ENCODE assay signal across 20 cellular contexts in genomic region chr3:103181175-103181574, GRCh38.
DNase-seq lines count a peak whose midpoint lies in the region; ATAC-seq and TF ChIP-seq lines count a peak whose summit lies in the region.
"Had no signal": no experiment of that assay in that cellular context is flagged by ENCODE, and none has a peak within 500 bp of the region (broad histone marks: within the 10 kb centered on the region; RNA-seq: fewer than 3 reads in every experiment).

No MANE protein-coding gene starts in this region.

- H3K4me1 Mint-ChIP-seq in naive thymus-derived CD8-positive, alpha-beta T cell: no peaks in the 10 kb centered on the region

- no peaks in the 10 kb centered on the region for H3K36me3 Mint-ChIP-seq in naive thymus-derived CD8-positive, alpha-beta T cell
- H3K36me3 Mint-ChIP-seq: CD8-positive, alpha-beta T cell had no signal

- TF ChIP-seq POLR2A in HCT116 (IDR thresholded peaks at IDR 0.05; ENCODE audit: borderline replicate concordance, extremely low read depth, insufficient read depth, insufficient read length): no peak

- H3K27me3 Mint-ChIP-seq in naive thymus-derived CD8-positive, alpha-beta T cell: no peaks in the 10 kb centered on the region

- RAD21 ChIA-PET in HCT116 (lab: Charles Lee; ENCODE audit: low non-redundant PET in 1 of 2, low total read pairs in 2 of 2, uncharacterized antibody in 2 of 2, unreplicated experiment in 2 of 2): no interaction called here

- BruUV-seq in HCT116 (replicated peaks; lab: Mats Ljungman, UMichigan): no TSS peak

- H3K27me3 ChIP-seq in HCT116 (ENCODE audit: insufficient read depth, low read length) (no peaks in the 10 kb centered on the region), RWPE2 (ENCODE audit: insufficient read depth, poor library complexity, severe bottlenecking) (no peaks in the 10 kb centered on the region)
- H3K27me3 ChIP-seq: BE2C had no signal

- no peak overlapping the region for H3K9ac ChIP-seq in HCT116 (ENCODE audit: low read length)

- intact Hi-C loops in HCT116 (cut with micrococcal nuclease): no loop called here

- H3K4me1 ChIP-seq in HCT116 (ENCODE audit: control insufficient read depth in 1 of 2, insufficient read depth in 2 of 2, low read length in 2 of 2) (0 out of 4 replicates have a peak, but pooled peaks cover 0 to 5% of the 10 kb centered on the region in 2 experiments), RWPE2 (ENCODE audit: insufficient read depth, poor library complexity, severe bottlenecking) (peaks cover 3% of the 10 kb centered on the region)
- H3K4me1 ChIP-seq: A549, BE2C, HAP-1 had no signal

- no peak overlapping the region for H3K4me3 Mint-ChIP-seq in naive thymus-derived CD8-positive, alpha-beta T cell
- H3K4me3 Mint-ChIP-seq: CD8-positive, alpha-beta T cell; HFFc6 had no signal

- H3K79me2 ChIP-seq in HCT116 (ENCODE audit: insufficient read depth, low read length): no peaks in the 10 kb centered on the region

- no peaks in the 10 kb centered on the region for H4K20me1 ChIP-seq in HCT116 (ENCODE audit: insufficient read depth)

- peak overlapping the region; percentile 4; the same call in 1 of the 2 replicates for H3K4me2 ChIP-seq in HCT116 (ENCODE audit: low read length)
- H3K4me2 ChIP-seq: A549 had no signal

- peaks cover 1 to 45% (median 11%) of the 10 kb centered on the region in 9 donors for H3K9me3 Mint-ChIP-seq in naive thymus-derived CD8-positive, alpha-beta T cell

- H3K9me3 ChIP-seq in HCT116 (ENCODE audit: control insufficient read depth in 1 of 2, insufficient read depth in 1 of 2, low read depth in 1 of 2, low read length in 2 of 2) (no peaks in the 10 kb centered on the region), RWPE2 (ENCODE audit: severe bottlenecking) (no peaks in the 10 kb centered on the region)
- H3K9me3 ChIP-seq: A549, BE2C, HAP-1 had no signal

- H3K36me3 ChIP-seq in HCT116 (ENCODE audit: control insufficient read depth in 1 of 2, insufficient read depth in 2 of 2, low read length in 2 of 2) (no peaks in the 10 kb centered on the region), RWPE2 (ENCODE audit: low read depth) (no peaks in the 10 kb centered on the region)
- H3K36me3 ChIP-seq: BE2C, HAP-1 had no signal

- TF ChIP-seq CTCF in HCT116 (IDR thresholded peaks at IDR 0.05 in 2 of 3, conservative IDR thresholded peaks at IDR 0.05 in 1 of 3; ENCODE audit: borderline replicate concordance in 1 of 3, insufficient read depth in 1 of 3, low read depth in 2 of 3, low read length in 2 of 3) (no peak), RWPE2 (IDR thresholded peaks at IDR 0.05; ENCODE audit: poor library complexity, severe bottlenecking) (no peak)

- H3K4me3 ChIP-seq in HCT116 (replicated peaks in 1 of 2; ENCODE audit: low read depth in 1 of 2, low read length in 2 of 2): no peak overlapping the region
- H3K4me3 ChIP-seq in RWPE2 (ENCODE audit: severe bottlenecking): no peak overlapping the region
- H3K4me3 ChIP-seq: A549, HAP-1 had no signal

- ATAC-seq in HCT116: no peak
- ATAC-seq in RWPE2 (ENCODE audit: low read depth): peak; percentile 65; the same call in 2 of the 3 replicates
- no peak for ATAC-seq in GM18867 (IDR thresholded peaks at IDR 0.05; ENCODE audit: unreplicated experiment)
- ATAC-seq in naive thymus-derived CD8-positive, alpha-beta T cell: no peak
- ATAC-seq: A549; CD8-positive, alpha-beta T cell had no signal

- H3K27ac Mint-ChIP-seq in naive thymus-derived CD8-positive, alpha-beta T cell: no peak overlapping the region
- H3K27ac Mint-ChIP-seq: CD8-positive, alpha-beta T cell; HFFc6 had no signal

- CTCF ChIA-PET in HCT116 (lab: Charles Lee): no interaction called here

- no peak for TF ChIP-seq RAD21 in HCT116 (IDR thresholded peaks at IDR 0.05; ENCODE audit: low read depth)

- H3K27ac ChIP-seq in HCT116 (ENCODE audit: low read depth, low read length) (no peak overlapping the region), RWPE2 (ENCODE audit: poor library complexity, severe bottlenecking) (no peak overlapping the region), epithelial cell of prostate (no peak overlapping the region)
- H3K27ac ChIP-seq: A549, C4-2B had no signal

- no peak overlapping the region for H2AFZ ChIP-seq in HCT116 (ENCODE audit: low read depth, low read length, poor library complexity, severe bottlenecking)

- POLR2A ChIA-PET in HCT116 (lab: Charles Lee): no interaction called here
- POLR2A ChIA-PET in naive thymus-derived CD8-positive, alpha-beta T cell (lab: Charles Lee): no interaction called here

- DNase-seq in HCT116 (ENCODE audit: low read depth, low spot score): no peak
- peak; percentile 59 for DNase-seq in M059J (ENCODE audit: low read depth)
- DNase-seq in RWPE2 (ENCODE audit: low spot score): no peak
- peak; percentile 1 for DNase-seq in epithelial cell of prostate (ENCODE audit: low read depth, low spot score)
- no peak for DNase-seq in activated T-cell treated with anti-CD3 and anti-CD28 coated beads, Interleukin-2, amount 50 U/mL, for 48 hours
- DNase-seq in naive thymus-derived CD8-positive, alpha-beta T cell: no peak
- no peak for DNase-seq in activated naive CD4-positive, alpha-beta T cell treated with Interleukin-2 at 50 U/mL for 16 hours
- DNase-seq: BE2C; CD8-positive, alpha-beta T cell; COR-L47; DMS153; DMS79 treated with DMSO at 0.1 percent for 48 hours; EL; GDM1; HFFc6; IMR-90 had no signal

- H3K9me2 ChIP-seq in HCT116 (ENCODE audit: insufficient read depth): no peaks in the 10 kb centered on the region

TF ChIP-seq in HCT116, 20 proteins besides CTCF, POLR2A, EP300 and RAD21:
- TF ChIP-seq SIN3A (IDR thresholded peaks at IDR 0.05; ENCODE audit: low read depth) (no peak), SP1 (IDR thresholded peaks at IDR 0.05; ENCODE audit: low read depth) (no peak), FOSL1 (IDR thresholded peaks at IDR 0.05; ENCODE audit: low read depth) (peak; percentile 25; the same call in 1 of the 2 replicates), POLR2AphosphoS5 (IDR thresholded peaks at IDR 0.05; ENCODE audit: low read depth, low read length) (no peak), JUND (IDR thresholded peaks at IDR 0.05) (0 out of 2 replicates have a peak, but pooled peaks have one; percentile 13), REST (IDR thresholded peaks at IDR 0.05; ENCODE audit: low read depth) (no peak), CBX3 (IDR thresholded peaks at IDR 0.05; ENCODE audit: low read depth) (no peak), EZH2 (IDR thresholded peaks at IDR 0.05) (no peak), EZH2phosphoT487 (IDR thresholded peaks at IDR 0.05; ENCODE audit: borderline replicate concordance) (no peak), ZBTB33 (IDR thresholded peaks at IDR 0.05; ENCODE audit: extremely low read depth, insufficient replicate concordance, low read length) (no peak)
- TF ChIP-seq, protein P1, sequence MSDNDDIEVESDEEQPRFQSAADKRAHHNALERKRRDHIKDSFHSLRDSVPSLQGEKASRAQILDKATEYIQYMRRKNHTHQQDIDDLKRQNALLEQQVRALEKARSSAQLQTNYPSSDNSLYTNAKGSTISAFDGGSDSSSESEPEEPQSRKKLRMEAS (IDR thresholded peaks at IDR 0.05): no peak
TF ChIP-seq in HCT116: peak in this region for 2.

Comparison
In these comparisons a context has a peak if more than half of its experiments do, and no peak if none do; other contexts are left out.
1. DNase-seq: peak in M059J (single experiment) and epithelial cell of prostate (single experiment); none in HCT116 (single experiment), RWPE2 (single experiment), activated T-cell treated with anti-CD3 and anti-CD28 coated beads, Interleukin-2, amount 50 U/mL, for 48 hours (0 of 2), naive thymus-derived CD8-positive, alpha-beta T cell (0 of 10) and activated naive CD4-positive, alpha-beta T cell treated with Interleukin-2 at 50 U/mL for 16 hours (single experiment).